11 cellular contexts compared by ENCODE assay signal in the genomic region with DNA sequence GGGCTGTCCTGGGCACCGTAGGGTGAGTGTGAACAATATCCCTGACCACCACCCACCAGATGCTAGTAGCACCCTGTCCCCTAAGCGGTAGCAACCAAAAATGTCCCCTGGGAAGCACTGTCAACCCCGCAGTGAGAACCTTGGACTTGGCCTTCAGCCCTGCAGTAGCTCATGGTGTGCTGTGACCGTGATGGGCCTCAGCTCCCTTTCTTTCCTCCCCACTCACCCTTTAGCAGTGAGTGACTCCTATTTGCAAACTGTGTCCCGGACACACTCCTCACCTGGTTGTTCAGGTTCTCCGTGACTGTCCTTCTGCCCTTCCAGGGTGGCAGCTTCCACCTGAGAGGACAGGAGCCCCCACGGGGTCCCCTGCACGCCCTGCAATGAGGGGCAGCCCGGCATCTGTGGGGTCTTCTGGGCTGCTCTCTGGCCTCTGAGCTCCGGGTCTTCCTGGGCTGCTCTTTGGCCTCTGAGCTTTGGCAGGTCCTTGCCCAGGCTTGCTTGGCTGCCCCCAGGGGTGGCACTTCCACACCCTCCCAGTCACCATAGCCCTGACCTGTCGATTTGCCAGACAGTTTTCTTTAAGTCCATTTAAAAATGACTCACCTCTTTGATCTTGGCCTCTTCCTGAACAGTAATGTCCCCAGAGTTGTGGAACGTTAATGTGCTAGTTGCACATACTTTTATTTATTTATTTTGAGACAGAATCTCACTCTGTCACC. TPM values are rescaled to one million over a fixed set of nuclear protein-coding genes. Genes with fewer than 3 reads are reported as not detected.
DNase-seq lines count a peak whose midpoint lies in the region; ATAC-seq and TF ChIP-seq lines count a peak whose summit lies in the region.
"Had no signal": no experiment of that assay in that cellular context is flagged by ENCODE, and none has a peak within 500 bp of the region (broad histone marks: within the 10 kb centered on the region; RNA-seq: fewer than 3 reads in every experiment).

No MANE protein-coding gene starts in this region.

- H3K4me3 ChIP-seq in WERI-Rb-1 (ENCODE audit: low read depth, low read length) (no peak overlapping the region), fibroblast of villous mesenchyme (ENCODE audit: low read depth, low read length) (no peak overlapping the region), thyroid gland (replicated peaks in 1 of 3) (peak overlapping the region in 1 of 3 donors; percentile 6)
- H3K4me3 ChIP-seq: body of pancreas had no signal

- H3K27me3 ChIP-seq in WERI-Rb-1 (ENCODE audit: insufficient read depth, low read depth, severe bottlenecking): no peaks in the 10 kb centered on the region
- no peaks in the 10 kb centered on the region for H3K27me3 ChIP-seq in thyroid gland
- H3K27me3 ChIP-seq: body of pancreas had no signal

- ATAC-seq in HG02870 (IDR thresholded peaks at IDR 0.05; ENCODE audit: unreplicated experiment): no peak
- ATAC-seq: body of pancreas had no signal

- no peak overlapping the region for H3K4me3 Mint-ChIP-seq in activated CD4-positive, alpha-beta T cell treated with anti-CD3 and anti-CD28 coated beads, Interleukin-2, amount 10 ng/mL, durations not matched to agents 24 days and 14 days
- H3K4me3 Mint-ChIP-seq: activated CD4-positive, alpha-beta memory T cell treated with anti-CD3 and anti-CD28 coated beads, Interleukin-2, amount 10 ng/mL, durations not matched to agents 7 days and 5 days had no signal

- TF ChIP-seq CTCF in WERI-Rb-1 (IDR thresholded peaks at IDR 0.05; ENCODE audit: low read depth, low read length) (no peak), fibroblast of villous mesenchyme (IDR thresholded peaks at IDR 0.05; ENCODE audit: insufficient read depth, low read depth, low read length) (no peak), thyroid gland (IDR thresholded peaks at IDR 0.05) (no peak)

- H3K27ac Mint-ChIP-seq in activated CD4-positive, alpha-beta T cell treated with anti-CD3 and anti-CD28 coated beads, Interleukin-2, amount 10 ng/mL, durations not matched to agents 24 days and 14 days: peak overlapping the region; percentile 60
- H3K27ac Mint-ChIP-seq: activated CD4-positive, alpha-beta memory T cell treated with anti-CD3 and anti-CD28 coated beads, Interleukin-2, amount 10 ng/mL, durations not matched to agents 7 days and 5 days had no signal

- H3K36me3 ChIP-seq in WERI-Rb-1 (peaks cover 13% of the 10 kb centered on the region), thyroid gland (no peaks in the 10 kb centered on the region)

- H3K4me1 Mint-ChIP-seq in activated CD4-positive, alpha-beta T cell treated with anti-CD3 and anti-CD28 coated beads, Interleukin-2, amount 10 ng/mL, durations not matched to agents 24 days and 14 days: peaks cover 36% of the 10 kb centered on the region

- TF ChIP-seq POLR2A in thyroid gland (IDR thresholded peaks at IDR 0.05): no peak

- no peak for DNase-seq in activated CD4-positive, alpha-beta T cell treated with anti-CD3 and anti-CD28 coated beads, Interleukin-2, amount 10 ng/mL, durations not matched to agents 24 days and 14 days
- no peak for DNase-seq in activated CD4-positive, alpha-beta T cell treated with anti-CD3 and anti-CD28 coated beads for 48 hours
- DNase-seq in WERI-Rb-1 (no peak), fibroblast of villous mesenchyme (ENCODE audit: low read depth) (peak; percentile 59), thyroid gland (peak; percentile 64 to 66), OCI-M2 (lab: John Stamatoyannopoulos, UW; ENCODE audit: unreplicated experiment) (no peak), mucosa of gallbladder (ENCODE audit: low spot score) (no peak)
- DNase-seq: activated CD4-positive, alpha-beta memory T cell treated with anti-CD3 and anti-CD28 coated beads, Interleukin-2, amount 10 ng/mL, durations not matched to agents 7 days and 5 days; body of pancreas; NCI-H1694 treated with DMSO at 0.1 percent for 48 hours had no signal

- H3K9me3 ChIP-seq in WERI-Rb-1 (ENCODE audit: severe bottlenecking) (no peaks in the 10 kb centered on the region), thyroid gland (no peaks in the 10 kb centered on the region)
- H3K9me3 ChIP-seq: body of pancreas had no signal

- H3K36me3 Mint-ChIP-seq in activated CD4-positive, alpha-beta T cell treated with anti-CD3 and anti-CD28 coated beads, Interleukin-2, amount 10 ng/mL, durations not matched to agents 24 days and 14 days (ENCODE audit: low read depth): peaks cover 21% of the 10 kb centered on the region

- no peaks in the 10 kb centered on the region for H3K9me3 Mint-ChIP-seq in activated CD4-positive, alpha-beta T cell treated with anti-CD3 and anti-CD28 coated beads, Interleukin-2, amount 10 ng/mL, durations not matched to agents 24 days and 14 days
- H3K9me3 Mint-ChIP-seq: activated CD4-positive, alpha-beta memory T cell treated with anti-CD3 and anti-CD28 coated beads, Interleukin-2, amount 10 ng/mL, durations not matched to agents 7 days and 5 days had no signal

- no peaks in the 10 kb centered on the region for H3K27me3 Mint-ChIP-seq in activated CD4-positive, alpha-beta T cell treated with anti-CD3 and anti-CD28 coated beads, Interleukin-2, amount 10 ng/mL, durations not matched to agents 24 days and 14 days
- H3K27me3 Mint-ChIP-seq: activated CD4-positive, alpha-beta memory T cell treated with anti-CD3 and anti-CD28 coated beads, Interleukin-2, amount 10 ng/mL, durations not matched to agents 7 days and 5 days had no signal

- 64 to 68% methylated on average over 10 to 12 of the region's 12 CpGs for WGBS in thyroid gland, 2 donors

- H3K27ac ChIP-seq in WERI-Rb-1 (peak overlapping the region; percentile 15; the same call in 1 of the 2 replicates), thyroid gland (peak overlapping the region; percentile 74 to 94 (median 85))

- intact Hi-C loops in activated CD4-positive, alpha-beta T cell treated with anti-CD3 and anti-CD28 coated beads, Interleukin-2, amount 10 ng/mL, durations not matched to agents 24 days and 14 days (cut with micrococcal nuclease): loop anchor here (10.0 kb wide), 1 partner anchor 52 kb away; no protein-coding TSS in a partner anchor
- intact Hi-C loops in thyroid gland (cut with DNase I): no loop called here

- peaks cover 70 to 73% of the 10 kb centered on the region in 2 donors for H3K4me1 ChIP-seq in thyroid gland

RNA-seq across cellular contexts. Expression of gene KDM4B, which starts 3.8 kb away (rescaled TPM):
- total RNA-seq in activated CD4-positive, alpha-beta T cell treated with anti-CD3 and anti-CD28 coated beads, Interleukin-2, amount 10 ng/mL, durations not matched to agents 24 days and 14 days: 49.2 and 52.0 TPM in 2 replicates
- total RNA-seq in fibroblast of villous mesenchyme (17.7 TPM in 2 replicates), thyroid gland (10 to 100 TPM; 44.3 to 87.2 (median 75.8) TPM), mucosa of gallbladder (49.3 TPM)

Comparison
In these comparisons a context has a peak if more than half of its experiments do, and no peak if none do; other contexts are left out.
1. DNase-seq: peak in fibroblast of villous mesenchyme (single experiment) and thyroid gland (2 of 2); none in activated CD4-positive, alpha-beta T cell treated with anti-CD3 and anti-CD28 coated beads, Interleukin-2, amount 10 ng/mL, durations not matched to agents 24 days and 14 days (single experiment), activated CD4-positive, alpha-beta T cell treated with anti-CD3 and anti-CD28 coated beads for 48 hours (single experiment), WERI-Rb-1 (single experiment), OCI-M2 (single experiment) and mucosa of gallbladder (single experiment).